1 cellular context compared by ENCODE assay signal in the genomic region with DNA sequence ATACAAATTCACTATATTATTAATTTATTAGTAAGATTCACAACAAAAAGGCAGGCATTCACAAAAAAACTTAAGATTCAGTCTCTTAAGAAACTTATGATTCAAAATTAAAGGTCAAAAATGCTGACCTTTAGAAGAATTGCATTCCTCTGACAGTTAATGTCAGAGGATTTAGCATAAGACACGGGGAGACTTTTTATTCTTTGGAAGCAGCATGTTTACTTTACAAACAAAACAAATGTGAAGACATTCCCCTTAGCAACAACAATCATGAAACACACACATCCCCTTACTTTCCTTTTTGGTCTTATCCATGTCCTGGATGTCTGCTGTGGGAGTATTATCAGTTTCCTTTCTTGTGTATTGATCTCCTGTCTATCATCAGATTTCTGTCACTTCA.
TF ChIP-seq lines count a peak whose summit lies in the region.

No MANE protein-coding gene starts in this region.

TF ChIP-seq in GM12878, 131 proteins besides CTCF, POLR2A, EP300 and RAD21 (continued from another document):
- TF ChIP-seq, protein P1, sequence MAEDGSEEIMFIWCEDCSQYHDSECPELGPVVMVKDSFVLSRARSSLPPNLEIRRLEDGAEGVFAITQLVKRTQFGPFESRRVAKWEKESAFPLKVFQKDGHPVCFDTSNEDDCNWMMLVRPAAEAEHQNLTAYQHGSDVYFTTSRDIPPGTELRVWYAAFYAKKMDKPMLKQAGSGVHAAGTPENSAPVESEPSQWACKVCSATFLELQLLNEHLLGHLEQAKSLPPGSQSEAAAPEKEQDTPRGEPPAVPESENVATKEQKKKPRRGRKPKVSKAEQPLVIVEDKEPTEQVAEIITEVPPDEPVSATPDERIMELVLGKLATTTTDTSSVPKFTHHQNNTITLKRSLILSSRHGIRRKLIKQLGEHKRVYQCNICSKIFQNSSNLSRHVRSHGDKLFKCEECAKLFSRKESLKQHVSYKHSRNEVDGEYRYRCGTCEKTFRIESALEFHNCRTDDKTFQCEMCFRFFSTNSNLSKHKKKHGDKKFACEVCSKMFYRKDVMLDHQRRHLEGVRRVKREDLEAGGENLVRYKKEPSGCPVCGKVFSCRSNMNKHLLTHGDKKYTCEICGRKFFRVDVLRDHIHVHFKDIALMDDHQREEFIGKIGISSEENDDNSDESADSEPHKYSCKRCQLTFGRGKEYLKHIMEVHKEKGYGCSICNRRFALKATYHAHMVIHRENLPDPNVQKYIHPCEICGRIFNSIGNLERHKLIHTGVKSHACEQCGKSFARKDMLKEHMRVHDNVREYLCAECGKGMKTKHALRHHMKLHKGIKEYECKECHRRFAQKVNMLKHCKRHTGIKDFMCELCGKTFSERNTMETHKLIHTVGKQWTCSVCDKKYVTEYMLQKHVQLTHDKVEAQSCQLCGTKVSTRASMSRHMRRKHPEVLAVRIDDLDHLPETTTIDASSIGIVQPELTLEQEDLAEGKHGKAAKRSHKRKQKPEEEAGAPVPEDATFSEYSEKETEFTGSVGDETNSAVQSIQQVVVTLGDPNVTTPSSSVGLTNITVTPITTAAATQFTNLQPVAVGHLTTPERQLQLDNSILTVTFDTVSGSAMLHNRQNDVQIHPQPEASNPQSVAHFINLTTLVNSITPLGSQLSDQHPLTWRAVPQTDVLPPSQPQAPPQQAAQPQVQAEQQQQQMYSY (CRISPR knock-in tag; IDR thresholded peaks at IDR 0.05), result no peak
- no peak for TF ChIP-seq FOXK2 (IDR thresholded peaks at IDR 0.05)
- TF ChIP-seq IKZF1 (conservative IDR thresholded peaks at IDR 0.05), result no peak
- TF ChIP-seq, protein P2, sequence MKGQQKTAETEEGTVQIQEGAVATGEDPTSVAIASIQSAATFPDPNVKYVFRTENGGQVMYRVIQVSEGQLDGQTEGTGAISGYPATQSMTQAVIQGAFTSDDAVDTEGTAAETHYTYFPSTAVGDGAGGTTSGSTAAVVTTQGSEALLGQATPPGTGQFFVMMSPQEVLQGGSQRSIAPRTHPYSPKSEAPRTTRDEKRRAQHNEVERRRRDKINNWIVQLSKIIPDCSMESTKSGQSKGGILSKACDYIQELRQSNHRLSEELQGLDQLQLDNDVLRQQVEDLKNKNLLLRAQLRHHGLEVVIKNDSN (IDR thresholded peaks at IDR 0.05; ENCODE audit: borderline replicate concordance, extremely low read length, insufficient read depth, low read depth, low read length), result no peak
- TF ChIP-seq SIX5 (IDR thresholded peaks at IDR 0.05; ENCODE audit: low read depth, low read length, severe bottlenecking), result no peak
- TF ChIP-seq, protein P3, sequence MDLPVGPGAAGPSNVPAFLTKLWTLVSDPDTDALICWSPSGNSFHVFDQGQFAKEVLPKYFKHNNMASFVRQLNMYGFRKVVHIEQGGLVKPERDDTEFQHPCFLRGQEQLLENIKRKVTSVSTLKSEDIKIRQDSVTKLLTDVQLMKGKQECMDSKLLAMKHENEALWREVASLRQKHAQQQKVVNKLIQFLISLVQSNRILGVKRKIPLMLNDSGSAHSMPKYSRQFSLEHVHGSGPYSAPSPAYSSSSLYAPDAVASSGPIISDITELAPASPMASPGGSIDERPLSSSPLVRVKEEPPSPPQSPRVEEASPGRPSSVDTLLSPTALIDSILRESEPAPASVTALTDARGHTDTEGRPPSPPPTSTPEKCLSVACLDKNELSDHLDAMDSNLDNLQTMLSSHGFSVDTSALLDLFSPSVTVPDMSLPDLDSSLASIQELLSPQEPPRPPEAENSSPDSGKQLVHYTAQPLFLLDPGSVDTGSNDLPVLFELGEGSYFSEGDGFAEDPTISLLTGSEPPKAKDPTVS (IDR thresholded peaks at IDR 0.05; ENCODE audit: low read depth, low read length), result no peak
- no peak for TF ChIP-seq STAT3 (IDR thresholded peaks at IDR 0.05; ENCODE audit: low read depth, low read length)
- TF ChIP-seq, protein P4, sequence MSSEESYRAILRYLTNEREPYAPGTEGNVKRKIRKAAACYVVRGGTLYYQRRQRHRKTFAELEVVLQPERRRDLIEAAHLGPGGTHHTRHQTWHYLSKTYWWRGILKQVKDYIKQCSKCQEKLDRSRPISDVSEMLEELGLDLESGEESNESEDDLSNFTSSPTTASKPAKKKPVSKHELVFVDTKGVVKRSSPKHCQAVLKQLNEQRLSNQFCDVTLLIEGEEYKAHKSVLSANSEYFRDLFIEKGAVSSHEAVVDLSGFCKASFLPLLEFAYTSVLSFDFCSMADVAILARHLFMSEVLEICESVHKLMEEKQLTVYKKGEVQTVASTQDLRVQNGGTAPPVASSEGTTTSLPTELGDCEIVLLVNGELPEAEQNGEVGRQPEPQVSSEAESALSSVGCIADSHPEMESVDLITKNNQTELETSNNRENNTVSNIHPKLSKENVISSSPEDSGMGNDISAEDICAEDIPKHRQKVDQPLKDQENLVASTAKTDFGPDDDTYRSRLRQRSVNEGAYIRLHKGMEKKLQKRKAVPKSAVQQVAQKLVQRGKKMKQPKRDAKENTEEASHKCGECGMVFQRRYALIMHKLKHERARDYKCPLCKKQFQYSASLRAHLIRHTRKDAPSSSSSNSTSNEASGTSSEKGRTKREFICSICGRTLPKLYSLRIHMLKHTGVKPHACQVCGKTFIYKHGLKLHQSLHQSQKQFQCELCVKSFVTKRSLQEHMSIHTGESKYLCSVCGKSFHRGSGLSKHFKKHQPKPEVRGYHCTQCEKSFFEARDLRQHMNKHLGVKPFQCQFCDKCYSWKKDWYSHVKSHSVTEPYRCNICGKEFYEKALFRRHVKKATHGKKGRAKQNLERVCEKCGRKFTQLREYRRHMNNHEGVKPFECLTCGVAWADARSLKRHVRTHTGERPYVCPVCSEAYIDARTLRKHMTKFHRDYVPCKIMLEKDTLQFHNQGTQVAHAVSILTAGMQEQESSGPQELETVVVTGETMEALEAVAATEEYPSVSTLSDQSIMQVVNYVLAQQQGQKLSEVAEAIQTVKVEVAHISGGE (CRISPR knock-in tag; IDR thresholded peaks at IDR 0.05), result no peak
- TF ChIP-seq CEBPB (IDR thresholded peaks at IDR 0.05; ENCODE audit: borderline replicate concordance in 1 of 2, low read depth in 2 of 2, low read length in 2 of 2), result no peak
- TF ChIP-seq KAT2A (conservative IDR thresholded peaks at IDR 0.05; ENCODE audit: control insufficient read depth, low read depth, low read length), result no peak
